ENCODE assay signal across 2 cellular contexts in genomic region chr2:64493788-64494187, GRCh38.
A peak's percentile ranks its signal among the peaks of the same experiment; 100 is the strongest.
TF ChIP-seq lines count a peak whose summit lies in the region.

No MANE protein-coding gene starts in this region.

TF ChIP-seq in IMR-90, 13 proteins besides CTCF, POLR2A, EP300 and RAD21:
- TF ChIP-seq, protein P1, sequence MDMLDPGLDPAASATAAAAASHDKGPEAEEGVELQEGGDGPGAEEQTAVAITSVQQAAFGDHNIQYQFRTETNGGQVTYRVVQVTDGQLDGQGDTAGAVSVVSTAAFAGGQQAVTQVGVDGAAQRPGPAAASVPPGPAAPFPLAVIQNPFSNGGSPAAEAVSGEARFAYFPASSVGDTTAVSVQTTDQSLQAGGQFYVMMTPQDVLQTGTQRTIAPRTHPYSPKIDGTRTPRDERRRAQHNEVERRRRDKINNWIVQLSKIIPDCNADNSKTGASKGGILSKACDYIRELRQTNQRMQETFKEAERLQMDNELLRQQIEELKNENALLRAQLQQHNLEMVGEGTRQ (IDR thresholded peaks at IDR 0.05; ENCODE audit: low read depth, low read length), result peak; percentile 23; the same call in 1 of the 2 replicates
- TF ChIP-seq MXI1 (IDR thresholded peaks at IDR 0.05; ENCODE audit: borderline replicate concordance, low read depth, low read length), result no peak
- TF ChIP-seq SMC3 (IDR thresholded peaks at IDR 0.05; ENCODE audit: low read depth, low read length), result no peak

TF ChIP-seq in WTC11, 78 proteins besides CTCF, POLR2A, EP300 and RAD21:
- TF ChIP-seq ZNF138 (CRISPR knock-in tag; conservative IDR thresholded peaks at IDR 0.05) (no peak), FOXP1 (CRISPR knock-in tag; IDR thresholded peaks at IDR 0.05; ENCODE audit: borderline replicate concordance) (no peak), ZBTB21 (CRISPR knock-in tag; IDR thresholded peaks at IDR 0.05; ENCODE audit: borderline replicate concordance) (no peak), NFYB (CRISPR knock-in tag; conservative IDR thresholded peaks at IDR 0.05; ENCODE audit: low read depth) (no peak), ATF3 (CRISPR knock-in tag; conservative IDR thresholded peaks at IDR 0.05) (no peak), NFATC4 (CRISPR knock-in tag; IDR thresholded peaks at IDR 0.05) (no peak), ZMAT4 (CRISPR knock-in tag; IDR thresholded peaks at IDR 0.05) (no peak), ZNF232 (CRISPR knock-in tag; IDR thresholded peaks at IDR 0.05) (no peak)
- TF ChIP-seq, protein P2, sequence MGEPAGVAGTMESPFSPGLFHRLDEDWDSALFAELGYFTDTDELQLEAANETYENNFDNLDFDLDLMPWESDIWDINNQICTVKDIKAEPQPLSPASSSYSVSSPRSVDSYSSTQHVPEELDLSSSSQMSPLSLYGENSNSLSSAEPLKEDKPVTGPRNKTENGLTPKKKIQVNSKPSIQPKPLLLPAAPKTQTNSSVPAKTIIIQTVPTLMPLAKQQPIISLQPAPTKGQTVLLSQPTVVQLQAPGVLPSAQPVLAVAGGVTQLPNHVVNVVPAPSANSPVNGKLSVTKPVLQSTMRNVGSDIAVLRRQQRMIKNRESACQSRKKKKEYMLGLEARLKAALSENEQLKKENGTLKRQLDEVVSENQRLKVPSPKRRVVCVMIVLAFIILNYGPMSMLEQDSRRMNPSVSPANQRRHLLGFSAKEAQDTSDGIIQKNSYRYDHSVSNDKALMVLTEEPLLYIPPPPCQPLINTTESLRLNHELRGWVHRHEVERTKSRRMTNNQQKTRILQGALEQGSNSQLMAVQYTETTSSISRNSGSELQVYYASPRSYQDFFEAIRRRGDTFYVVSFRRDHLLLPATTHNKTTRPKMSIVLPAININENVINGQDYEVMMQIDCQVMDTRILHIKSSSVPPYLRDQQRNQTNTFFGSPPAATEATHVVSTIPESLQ (CRISPR knock-in tag; IDR thresholded peaks at IDR 0.05), result no peak
- TF ChIP-seq, protein P3, sequence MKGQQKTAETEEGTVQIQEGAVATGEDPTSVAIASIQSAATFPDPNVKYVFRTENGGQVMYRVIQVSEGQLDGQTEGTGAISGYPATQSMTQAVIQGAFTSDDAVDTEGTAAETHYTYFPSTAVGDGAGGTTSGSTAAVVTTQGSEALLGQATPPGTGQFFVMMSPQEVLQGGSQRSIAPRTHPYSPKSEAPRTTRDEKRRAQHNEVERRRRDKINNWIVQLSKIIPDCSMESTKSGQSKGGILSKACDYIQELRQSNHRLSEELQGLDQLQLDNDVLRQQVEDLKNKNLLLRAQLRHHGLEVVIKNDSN (CRISPR knock-in tag; IDR thresholded peaks at IDR 0.05), result 0 out of 2 replicates have a peak, but pooled peaks have one; percentile 53
- TF ChIP-seq, protein P4, sequence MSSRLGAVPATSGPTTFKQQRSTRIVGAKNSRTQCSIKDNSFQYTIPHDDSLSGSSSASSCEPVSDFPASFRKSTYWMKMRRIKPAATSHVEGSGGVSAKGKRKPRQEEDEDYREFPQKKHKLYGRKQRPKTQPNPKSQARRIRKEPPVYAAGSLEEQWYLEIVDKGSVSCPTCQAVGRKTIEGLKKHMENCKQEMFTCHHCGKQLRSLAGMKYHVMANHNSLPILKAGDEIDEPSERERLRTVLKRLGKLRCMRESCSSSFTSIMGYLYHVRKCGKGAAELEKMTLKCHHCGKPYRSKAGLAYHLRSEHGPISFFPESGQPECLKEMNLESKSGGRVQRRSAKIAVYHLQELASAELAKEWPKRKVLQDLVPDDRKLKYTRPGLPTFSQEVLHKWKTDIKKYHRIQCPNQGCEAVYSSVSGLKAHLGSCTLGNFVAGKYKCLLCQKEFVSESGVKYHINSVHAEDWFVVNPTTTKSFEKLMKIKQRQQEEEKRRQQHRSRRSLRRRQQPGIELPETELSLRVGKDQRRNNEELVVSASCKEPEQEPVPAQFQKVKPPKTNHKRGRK (CRISPR knock-in tag; IDR thresholded peaks at IDR 0.05; ENCODE audit: borderline replicate concordance), result no peak
- TF ChIP-seq, protein P5, sequence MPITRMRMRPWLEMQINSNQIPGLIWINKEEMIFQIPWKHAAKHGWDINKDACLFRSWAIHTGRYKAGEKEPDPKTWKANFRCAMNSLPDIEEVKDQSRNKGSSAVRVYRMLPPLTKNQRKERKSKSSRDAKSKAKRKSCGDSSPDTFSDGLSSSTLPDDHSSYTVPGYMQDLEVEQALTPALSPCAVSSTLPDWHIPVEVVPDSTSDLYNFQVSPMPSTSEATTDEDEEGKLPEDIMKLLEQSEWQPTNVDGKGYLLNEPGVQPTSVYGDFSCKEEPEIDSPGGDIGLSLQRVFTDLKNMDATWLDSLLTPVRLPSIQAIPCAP (CRISPR knock-in tag; IDR thresholded peaks at IDR 0.05), result no peak
- TF ChIP-seq, protein P1 (CRISPR knock-in tag; IDR thresholded peaks at IDR 0.05), result peak; percentile 71
